8 cellular contexts compared by ENCODE assay signal in genomic region chr10:7410800-7411670, GRCh38. TPM values are rescaled to one million over a fixed set of nuclear protein-coding genes. Genes with fewer than 3 reads are reported as not detected.
DNase-seq lines count a peak whose midpoint lies in the region; ATAC-seq and TF ChIP-seq lines count a peak whose summit lies in the region.

TSS of gene SFMBT2 (minus strand) at chr10:7411034. CDS start at chr10:7381898, 29,136 bp downstream.

- peak within 1 kb of the TSS; percentile 95 for H3K27ac Mint-ChIP-seq in activated naive CD8-positive, alpha-beta T cell treated with anti-CD3 and anti-CD28 coated beads, Interleukin-2, amount 10 ng/mL, durations not matched to agents 7 days and 5 days

- no peaks in the 10 kb centered on the region for H3K4me1 ChIP-seq in SJCRH30

- peak; percentile 67 for TF ChIP-seq POLR2A in GM18951 (IDR thresholded peaks at IDR 0.05; ENCODE audit: extremely low read depth, insufficient read depth, insufficient read length)

- H3K4me3 Mint-ChIP-seq in activated naive CD8-positive, alpha-beta T cell treated with anti-CD3 and anti-CD28 coated beads, Interleukin-2, amount 10 ng/mL, durations not matched to agents 7 days and 5 days: peak within 1 kb of the TSS; percentile 98

- CTCF ChIA-PET in AG04449 (lab: Yijun Ruan, JAX): interaction anchor here (0.6 to 1.8 kb wide), 8 partner anchors 483 to 965 kb away, joined by 3 to 7 read pairs (median 3); no protein-coding TSS in a partner anchor

- H3K4me1 Mint-ChIP-seq in activated naive CD8-positive, alpha-beta T cell treated with anti-CD3 and anti-CD28 coated beads, Interleukin-2, amount 10 ng/mL, durations not matched to agents 7 days and 5 days: peaks cover 27% of the 10 kb centered on the region

- TF ChIP-seq CTCF in AG04449 (IDR thresholded peaks at IDR 0.05; ENCODE audit: insufficient read depth, low read length, missing control alignments) (no peak), omental fat pad (IDR thresholded peaks at IDR 0.05) (no peak)

- peak; percentile 39 for ATAC-seq in HG03442 (IDR thresholded peaks at IDR 0.05; ENCODE audit: unreplicated experiment)
- peak; percentile 59 for ATAC-seq in activated naive CD8-positive, alpha-beta T cell treated with anti-CD3 and anti-CD28 coated beads, Interleukin-2, amount 10 ng/mL, durations not matched to agents 7 days and 5 days (ENCODE audit: low read depth)
- peak; percentile 77 for ATAC-seq in Right ventricle myocardium inferior
- peak; percentile 28 for ATAC-seq in omental fat pad (ENCODE audit: low FRiP score)

- peaks cover 23% of the 10 kb centered on the region for H3K27me3 Mint-ChIP-seq in activated naive CD8-positive, alpha-beta T cell treated with anti-CD3 and anti-CD28 coated beads, Interleukin-2, amount 10 ng/mL, durations not matched to agents 7 days and 5 days

- DNase-seq in AG04449 (ENCODE audit: low read depth, low spot score): no peak
- peak; percentile 15 to 58 for DNase-seq in SJCRH30
- peak; percentile 75 for DNase-seq in activated naive CD8-positive, alpha-beta T cell treated with anti-CD3 and anti-CD28 coated beads, Interleukin-2, amount 10 ng/mL, durations not matched to agents 7 days and 5 days
- DNase-seq in Right ventricle myocardium inferior (ENCODE audit: missing footprints): peak; percentile 83
- no peak for DNase-seq in omental fat pad (ENCODE audit: low spot score)
- no peak for DNase-seq in NCI-H446 treated with DMSO at 0.1 percent for 48 hours (lab: John Stamatoyannopoulos, UW)

- H3K4me3 ChIP-seq in AG04449 (ENCODE audit: low read depth, low read length) (peak within 1 kb of the TSS; percentile 59), SJCRH30 (peak within 1 kb of the TSS; percentile 65)

- in situ Hi-C loops in GM18951 (cut with MboI; ENCODE audit: low sequenced_read_pairs, unreplicated experiment): loop anchor here (10.0 to 25.0 kb wide), 3 partner anchors 276 to 486 kb away; no protein-coding TSS in a partner anchor

- POLR2A ChIA-PET in AG04449 (lab: Yijun Ruan, JAX): interaction anchor here (0.6 kb wide), 2 partner anchors 10 to 570 kb away, joined by 3 read pairs; no protein-coding TSS in a partner anchor
- POLR2A ChIA-PET in activated naive CD8-positive, alpha-beta T cell treated with anti-CD3 and anti-CD28 coated beads, Interleukin-2, amount 10 ng/mL, durations not matched to agents 7 days and 5 days (lab: Charles Lee): interaction anchor here (0.6 to 3.2 kb wide), 26 partner anchors 9 to 1601 kb away, joined by 3 to 24 read pairs (median 5); no protein-coding TSS in a partner anchor

- no peaks in the 10 kb centered on the region for H3K9me3 Mint-ChIP-seq in activated naive CD8-positive, alpha-beta T cell treated with anti-CD3 and anti-CD28 coated beads, Interleukin-2, amount 10 ng/mL, durations not matched to agents 7 days and 5 days

- intact Hi-C loops in Right ventricle myocardium inferior (cut with DNase I): loop anchor here (1.0 to 5.0 kb wide), 4 partner anchors 151 to 744 kb away; no protein-coding TSS in a partner anchor

- H3K27me3 ChIP-seq in SJCRH30: no peaks in the 10 kb centered on the region

- peaks cover 17% of the 10 kb centered on the region for H3K36me3 Mint-ChIP-seq in activated naive CD8-positive, alpha-beta T cell treated with anti-CD3 and anti-CD28 coated beads, Interleukin-2, amount 10 ng/mL, durations not matched to agents 7 days and 5 days

- peak within 1 kb of the TSS; percentile 65 for H3K27ac ChIP-seq in SJCRH30

- H3K36me3 ChIP-seq in SJCRH30: no peaks in the 10 kb centered on the region

- no peaks in the 10 kb centered on the region for H3K9me3 ChIP-seq in SJCRH30 (replicated peaks)

RNA-seq across cellular contexts. Expression of gene SFMBT2, which starts in this region (rescaled TPM):
- total RNA-seq in SJCRH30 (2014; rRNA removed; shearing (Covaris generic)): 7.4 and 8.2 TPM in 2 replicates
- total RNA-seq in activated naive CD8-positive, alpha-beta T cell treated with anti-CD3 and anti-CD28 coated beads, Interleukin-2, amount 10 ng/mL, durations not matched to agents 7 days and 5 days: 10 to 100 TPM; 50.6 to 52.4 TPM
- total RNA-seq in Right ventricle myocardium inferior (9.6 TPM), omental fat pad (10 to 100 TPM in 2 of 4 donors, 1 to 10 TPM in 2; 6.2 to 12.0 (median 9.4) TPM)

Comparison
In these comparisons a context has a peak if more than half of its experiments do, and no peak if none do; other contexts are left out.
1. DNase-seq: peak in SJCRH30 (2 of 2), activated naive CD8-positive, alpha-beta T cell treated with anti-CD3 and anti-CD28 coated beads, Interleukin-2, amount 10 ng/mL, durations not matched to agents 7 days and 5 days (single experiment) and Right ventricle myocardium inferior (single experiment); none in AG04449 (single experiment), omental fat pad (single experiment) and NCI-H446 treated with DMSO at 0.1 percent for 48 hours (single experiment).
2. Peak in every context shown above with its lines, with median percentiles within 50 percentile points of each other: ATAC-seq.